ENCODE assay signal across 23 cellular contexts in the genomic region with DNA sequence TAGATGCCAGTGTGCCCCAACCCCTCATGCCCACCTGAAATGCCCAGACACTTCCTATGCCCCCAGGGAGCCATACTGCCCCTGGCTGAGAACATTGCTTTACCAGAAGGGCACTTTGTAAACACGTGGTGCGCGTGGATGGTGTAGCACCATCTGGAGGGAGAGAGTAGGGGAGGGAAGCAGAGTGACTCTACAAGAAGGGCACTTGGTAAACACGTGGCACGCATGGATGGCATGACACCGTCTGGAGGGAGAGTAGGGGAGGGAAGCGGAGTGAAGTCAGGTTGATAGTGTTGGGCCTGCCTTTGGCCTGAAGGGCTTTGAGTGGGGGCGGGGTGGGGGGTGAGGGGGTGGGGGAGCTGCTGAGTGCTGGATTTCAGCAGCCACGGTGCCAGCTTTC.
DNase-seq lines count a peak whose midpoint lies in the region; ATAC-seq and TF ChIP-seq lines count a peak whose summit lies in the region.
"Had no signal": no experiment of that assay in that cellular context is flagged by ENCODE, and none has a peak within 500 bp of the region (broad histone marks: within the 10 kb centered on the region; RNA-seq: fewer than 3 reads in every experiment).

No MANE protein-coding gene starts in this region.

- ATAC-seq in GM19328 (IDR thresholded peaks at IDR 0.05; ENCODE audit: unreplicated experiment): no peak
- ATAC-seq: activated CD4-positive, CD25-positive, alpha-beta regulatory T cell treated with anti-CD3 and anti-CD28 coated beads, Interleukin-2, amount 50 U/mL, for 24 hours; activated CD8-positive, alpha-beta T cell treated with anti-CD3 and anti-CD28 coated beads for 36 hours; CD8-positive, alpha-beta T cell had no signal

- no peaks in the 10 kb centered on the region for H3K4me1 ChIP-seq in esophagus squamous epithelium
- H3K4me1 ChIP-seq: suprapubic skin, vagina had no signal

- H3K4me3 ChIP-seq in esophagus squamous epithelium: no peak overlapping the region
- H3K4me3 ChIP-seq: skin epidermis, suprapubic skin, vagina had no signal

- no peak for TF ChIP-seq POLR2A in esophagus squamous epithelium (IDR thresholded peaks at IDR 0.05)

- intact Hi-C loops in esophagus squamous epithelium (cut with DNase I): no loop called here

- no peaks in the 10 kb centered on the region for H3K27me3 ChIP-seq in esophagus squamous epithelium
- H3K27me3 ChIP-seq: suprapubic skin, vagina had no signal

- WGBS in esophagus squamous epithelium, 2 donors: 74 to 76% methylated on average over 5 to 8 of the region's 9 CpGs

- no peaks in the 10 kb centered on the region for H3K36me3 ChIP-seq in esophagus squamous epithelium
- H3K36me3 ChIP-seq: suprapubic skin, vagina had no signal

- H3K9me3 ChIP-seq in esophagus squamous epithelium: no peaks in the 10 kb centered on the region
- H3K9me3 ChIP-seq: suprapubic skin, vagina had no signal

- peak; percentile 68 for DNase-seq in DMS153 (lab: John Stamatoyannopoulos, UW)
- DNase-seq in DMS79 treated with DMSO at 0.1 percent for 48 hours (lab: John Stamatoyannopoulos, UW): peak; percentile 95
- DNase-seq in NCI-H2171 treated with DMSO at 0.1 percent for 48 hours (lab: John Stamatoyannopoulos, UW): peak; percentile 94
- DNase-seq in kidney tubule cell (ENCODE audit: low spot score): peak; percentile 13
- DNase-seq in OCI-M2 (lab: John Stamatoyannopoulos, UW; ENCODE audit: unreplicated experiment): no peak
- no peak for DNase-seq in esophagus squamous epithelium (lab: John Stamatoyannopoulos, UW)
- DNase-seq: activated CD8-positive, alpha-beta T cell treated with anti-CD3 and anti-CD28 coated beads for 36 hours; CD8-positive, alpha-beta T cell; effector CD4-positive, alpha-beta T cell; foreskin melanocyte; H7; hippocampal formation; IMR-90; islet precursor cell; NCI-H1105 treated with DMSO at 0.1 percent for 48 hours; NCI-H526; SHP77 treated with DMSO at 0.1 percent for 48 hours; stimulated activated CD4-positive, alpha-beta T cell treated with anti-CD3 and anti-CD28 coated beads, Interleukin-1b, Interleukin-23, amount 100 ng/mL, for 48 hours had no signal

- TF ChIP-seq CTCF in esophagus squamous epithelium (IDR thresholded peaks at IDR 0.05): no peak

- no peak overlapping the region for H3K27ac ChIP-seq in esophagus squamous epithelium
- H3K27ac ChIP-seq: skin epidermis, suprapubic skin, vagina had no signal

Comparison
In these comparisons a context has a peak if more than half of its experiments do, and no peak if none do; other contexts are left out.
1. DNase-seq: peak in DMS153 (single experiment), DMS79 treated with DMSO at 0.1 percent for 48 hours (single experiment), NCI-H2171 treated with DMSO at 0.1 percent for 48 hours (single experiment) and kidney tubule cell (single experiment); none in OCI-M2 (single experiment) and esophagus squamous epithelium (single experiment).